27 cellular contexts compared by ENCODE assay signal in the genomic region with DNA sequence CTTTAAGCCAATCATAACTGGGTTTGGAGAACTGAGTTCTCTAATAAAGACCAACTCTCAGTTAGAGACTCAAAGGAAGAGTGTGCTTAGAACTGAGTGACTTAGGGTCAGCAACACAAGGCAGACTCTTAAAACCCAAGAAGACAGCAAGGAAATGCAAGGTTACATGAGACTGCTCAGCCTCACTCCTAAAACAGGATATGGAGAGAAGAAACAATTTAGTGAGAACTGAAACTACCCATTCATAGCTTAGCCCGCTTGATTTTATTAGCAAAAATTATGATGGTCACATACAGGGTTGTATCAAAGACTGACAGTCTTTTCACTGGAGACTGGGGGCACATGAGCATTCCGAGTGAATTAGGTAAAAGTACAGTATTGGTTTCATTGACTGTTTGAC.
DNase-seq lines count a peak whose midpoint lies in the region; ATAC-seq and TF ChIP-seq lines count a peak whose summit lies in the region.
"Had no signal": no experiment of that assay in that cellular context is flagged by ENCODE, and none has a peak within 500 bp of the region (broad histone marks: within the 10 kb centered on the region; RNA-seq: fewer than 3 reads in every experiment).

No MANE protein-coding gene starts in this region.

- H3K4me3 ChIP-seq in OCI-LY7 (ENCODE audit: low read depth, low read length, poor library complexity, severe bottlenecking) (no peak overlapping the region), transverse colon (no peak overlapping the region)
- H3K4me3 ChIP-seq: A549, esophagus muscularis mucosa, SJSA1, spleen had no signal

- peak overlapping the region; percentile 6; the same call in 1 of the 2 replicates for H3K4me2 ChIP-seq in OCI-LY7 (ENCODE audit: low read length)
- H3K4me2 ChIP-seq: A549 had no signal

- no peak for TF ChIP-seq CTCF in OCI-LY7 (conservative IDR thresholded peaks at IDR 0.05; ENCODE audit: low read length)
- no peak for TF ChIP-seq CTCF in transverse colon (IDR thresholded peaks at IDR 0.05)

- H3K36me3 ChIP-seq in OCI-LY7 (ENCODE audit: insufficient read depth, low read length) (peaks cover 36% of the 10 kb centered on the region), transverse colon (peaks cover 0 to 25% (median 8%) of the 10 kb centered on the region in 4 donors)

- no peaks in the 10 kb centered on the region for H4K20me1 ChIP-seq in OCI-LY7 (ENCODE audit: insufficient read depth, low read length)

- ATAC-seq in GM18498 (IDR thresholded peaks at IDR 0.05; ENCODE audit: unreplicated experiment) (peak; percentile 81), GM19468 (IDR thresholded peaks at IDR 0.05; ENCODE audit: extremely low read depth, unreplicated experiment) (peak; percentile 46), HG02981 (IDR thresholded peaks at IDR 0.05; ENCODE audit: unreplicated experiment) (peak; percentile 60), HG03045 (IDR thresholded peaks at IDR 0.05; ENCODE audit: unreplicated experiment) (no peak), GM19397 (IDR thresholded peaks at IDR 0.05; ENCODE audit: unreplicated experiment) (no peak)
- ATAC-seq: A549; activated CD8-positive, alpha-beta T cell treated with anti-CD3 and anti-CD28 coated beads, Interleukin-2, amount 10 ng/mL, durations not matched to agents 7 days and 5 days; foreskin keratinocyte; right cardiac atrium had no signal

- POLR2A ChIA-PET in OCI-LY7 (lab: Charles Lee) = interaction anchor here (0.9 kb wide), 1 partner anchor 9 kb away, joined by 3 read pairs; no protein-coding TSS in a partner anchor

- no peaks in the 10 kb centered on the region for H3K27me3 ChIP-seq in transverse colon
- H3K27me3 ChIP-seq: esophagus muscularis mucosa, foreskin keratinocyte, SJSA1, spleen had no signal

- no peaks in the 10 kb centered on the region for H3K79me2 ChIP-seq in OCI-LY7 (ENCODE audit: insufficient read depth, low read depth, low read length)

- TF ChIP-seq EP300 in transverse colon (IDR thresholded peaks at IDR 0.05; ENCODE audit: low read depth) = no peak

- DNase-seq in OCI-LY7 (ENCODE audit: low spot score) (peak; percentile 28), NCI-H82 (lab: John Stamatoyannopoulos, UW) (no peak), transverse colon (no peak)
- DNase-seq: activated CD8-positive, alpha-beta T cell treated with anti-CD3 and anti-CD28 coated beads, Interleukin-2, amount 10 ng/mL, durations not matched to agents 7 days and 5 days; activated effector memory CD4-positive, alpha-beta T cell treated with Interleukin-2 at 50 U/mL for 16 hours; CD4-positive, alpha-beta memory T cell; endodermal cell; foreskin keratinocyte; H7; hippocampal formation; mesenchymal stem cell; NCI-H1105; NCI-H1930; NCI-H524 treated with DMSO at 0.1 percent for 48 hours; posterior cingulate gyrus; right cardiac atrium; RPMI8226; spleen; stimulated activated CD4-positive, alpha-beta T cell treated with anti-CD3 and anti-CD28 coated beads, Interleukin-2, amount 100 ng/mL, for 48 hours had no signal

- H3K4me1 ChIP-seq in OCI-LY7 (ENCODE audit: insufficient read depth, low read length, poor library complexity, severe bottlenecking) (peaks cover 9% of the 10 kb centered on the region), transverse colon (no peaks in the 10 kb centered on the region)
- H3K4me1 ChIP-seq: A549, esophagus muscularis mucosa, foreskin keratinocyte, SJSA1, spleen had no signal

- intact Hi-C loops in OCI-LY7 (cut with micrococcal nuclease; ENCODE audit: unreplicated experiment) (no loop called here), transverse colon (cut with DNase I; ENCODE audit: low total_unique reads) (no loop called here)

- no TSS peak for BruUV-seq in OCI-LY7 (replicated peaks; lab: Mats Ljungman, UMichigan)

- 93 to 94% methylated on average over 2 of the region's 2 CpGs for WGBS in transverse colon (ENCODE audit: low coverage in 1 of 2), 2 donors

- in situ Hi-C loops in transverse colon (cut with MboI; ENCODE audit: low pct_ligation_motif_present in 1 of 4, low pct_unique_long_range_greater_than_20kb in 1 of 4, low sequenced_read_pairs in 3 of 4) = no loop called here

- H3K27ac ChIP-seq in OCI-LY7 (ENCODE audit: low read depth, low read length, poor library complexity, severe bottlenecking) (peak overlapping the region; percentile 22), transverse colon (no peak overlapping the region)
- H3K27ac ChIP-seq: A549, esophagus muscularis mucosa, foreskin keratinocyte, SJSA1, spleen had no signal

- no peak for TF ChIP-seq POLR2A in transverse colon (IDR thresholded peaks at IDR 0.05)

- H2AFZ ChIP-seq in OCI-LY7 (ENCODE audit: low read length) = no peak overlapping the region

- H3K9me3 ChIP-seq in OCI-LY7 (ENCODE audit: low read length) (peaks cover 11% of the 10 kb centered on the region; the same call in 1 of the 2 replicates), transverse colon (peaks cover 7 to 11% of the 10 kb centered on the region in 2 donors)
- H3K9me3 ChIP-seq: SJSA1 had no signal

- no peaks in the 10 kb centered on the region; the same call in 1 of the 2 replicates for H3K9me2 ChIP-seq in OCI-LY7 (ENCODE audit: insufficient read depth, low read length)

- CTCF ChIA-PET in OCI-LY7 (lab: Charles Lee; ENCODE audit: unreplicated experiment) = no interaction called here

Comparison
In these comparisons a context has a peak if more than half of its experiments do, and no peak if none do; other contexts are left out.
1. ATAC-seq: peak in GM18498 (single experiment), GM19468 (single experiment) and HG02981 (single experiment); none in HG03045 (single experiment) and GM19397 (single experiment).